18 cellular contexts compared by ENCODE assay signal in the genomic region with DNA sequence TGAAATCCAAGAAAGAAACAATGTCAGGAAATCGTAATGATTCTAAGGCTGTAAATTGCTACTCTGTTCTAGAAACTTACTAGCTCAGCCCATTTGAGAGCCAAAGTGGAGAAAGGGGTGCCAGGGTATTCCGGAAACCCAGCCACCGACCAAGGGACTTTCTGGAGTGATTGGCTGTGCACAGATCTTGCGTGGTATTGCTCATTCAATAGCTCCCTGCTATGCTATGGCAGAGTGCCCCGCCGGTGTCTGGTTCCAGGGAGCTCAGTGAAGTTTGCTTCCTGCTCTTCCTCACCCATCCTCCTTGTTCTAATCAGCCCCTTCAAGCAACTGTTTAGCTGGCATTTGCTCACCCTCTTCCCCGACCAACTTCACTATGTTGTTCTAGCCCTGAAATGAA.
DNase-seq lines count a peak whose midpoint lies in the region; ATAC-seq, FAIRE-seq and TF ChIP-seq lines count a peak whose summit lies in the region.
"Had no signal": no experiment of that assay in that cellular context is flagged by ENCODE, and none has a peak within 500 bp of the region (broad histone marks: within the 10 kb centered on the region; RNA-seq: fewer than 3 reads in every experiment).

No MANE protein-coding gene starts in this region.

- no peak for TF ChIP-seq CTCF in nephron (IDR thresholded peaks at IDR 0.05; ENCODE audit: unreplicated experiment in 3 of 3)
- no peak for TF ChIP-seq CTCF in osteocyte (IDR thresholded peaks at IDR 0.05)
- TF ChIP-seq CTCF in left lung (IDR thresholded peaks at IDR 0.05) = no peak

- peaks cover 42% of the 10 kb centered on the region for H3K4me1 Mint-ChIP-seq in nephron
- no peaks in the 10 kb centered on the region for H3K4me1 Mint-ChIP-seq in osteocyte (ENCODE audit: unreplicated experiment)

- H3K9me3 ChIP-seq in subcutaneous abdominal adipose tissue (ENCODE audit: control insufficient read depth in 5 of 5, low read length in 5 of 5) (no peaks in the 10 kb centered on the region), left lung (no peaks in the 10 kb centered on the region)
- H3K9me3 ChIP-seq: BE2C had no signal

- no peaks in the 10 kb centered on the region for H3K27me3 Mint-ChIP-seq in nephron (ENCODE audit: low read depth)
- no peaks in the 10 kb centered on the region for H3K27me3 Mint-ChIP-seq in osteocyte (ENCODE audit: unreplicated experiment)

- no peak overlapping the region for H3K4me3 Mint-ChIP-seq in nephron
- no peak overlapping the region for H3K4me3 Mint-ChIP-seq in osteocyte (ENCODE audit: unreplicated experiment)
- H3K4me3 Mint-ChIP-seq: CD8-positive, alpha-beta T cell had no signal

- H3K36me3 Mint-ChIP-seq in nephron (ENCODE audit: low read depth) (peaks cover 9% of the 10 kb centered on the region), osteocyte (ENCODE audit: unreplicated experiment) (no peaks in the 10 kb centered on the region)
- H3K36me3 Mint-ChIP-seq: CD8-positive, alpha-beta T cell had no signal

- no peaks in the 10 kb centered on the region for H3K27me3 ChIP-seq in subcutaneous abdominal adipose tissue (ENCODE audit: control insufficient read depth in 5 of 5, insufficient read depth in 4 of 5, low read length in 5 of 5)
- no peaks in the 10 kb centered on the region for H3K27me3 ChIP-seq in left lung
- H3K27me3 ChIP-seq: BE2C had no signal

- DNase-seq in amygdala (lab: John Stamatoyannopoulos, UW) (peak in 45 of 56 donors; percentile 7 to 74 (median 37)), frontal cortex (ENCODE audit: low spot score in 2 of 2) (peak; percentile 6 to 23), osteocyte (ENCODE audit: extremely low spot score, unreplicated experiment) (no peak), left lung (no peak), HCEC 1CT (no peak)
- DNase-seq: BE2C; CD8-positive, alpha-beta T cell; DND-41; GOT3; Karpas-422; NCI-H1930; NCI-H2171 treated with DMSO at 0.1 percent for 48 hours; NCI-H510A; NCI-H82 had no signal

- FAIRE-seq in frontal cortex (lab: Jason Lieb, UNC) = no peak

- peak overlapping the region in 2 of 3 experiments; percentile 1 to 13 for H3K27ac Mint-ChIP-seq in nephron
- H3K27ac Mint-ChIP-seq in osteocyte (ENCODE audit: unreplicated experiment) = no peak overlapping the region
- H3K27ac Mint-ChIP-seq: CD8-positive, alpha-beta T cell had no signal

- H3K4me1 ChIP-seq in subcutaneous abdominal adipose tissue (ENCODE audit: control insufficient read depth in 5 of 5, insufficient read depth in 5 of 5, low read length in 5 of 5) (peaks cover 2 to 18% (median 16%) of the 10 kb centered on the region in 5 donors), left lung (no peaks in the 10 kb centered on the region)
- H3K4me1 ChIP-seq: BE2C had no signal

- H3K36me3 ChIP-seq in subcutaneous abdominal adipose tissue (ENCODE audit: control insufficient read depth in 5 of 5, insufficient read depth in 5 of 5, low read length in 5 of 5) = no peaks in the 10 kb centered on the region
- no peaks in the 10 kb centered on the region for H3K36me3 ChIP-seq in left lung
- H3K36me3 ChIP-seq: BE2C had no signal

- no peak overlapping the region for H3K9ac ChIP-seq in subcutaneous abdominal adipose tissue (ENCODE audit: low read length in 5 of 5)

- H3K27ac ChIP-seq in subcutaneous abdominal adipose tissue (ENCODE audit: low read depth, low read length) (peak overlapping the region; percentile 74), left lung (no peak overlapping the region)

- intact Hi-C loops in left lung (cut with DNase I) = no loop called here

- H3K9me3 Mint-ChIP-seq in nephron = no peaks in the 10 kb centered on the region
- H3K9me3 Mint-ChIP-seq in osteocyte (ENCODE audit: unreplicated experiment) = peaks cover 38% of the 10 kb centered on the region
- H3K9me3 Mint-ChIP-seq: CD8-positive, alpha-beta T cell had no signal

- no peak for ATAC-seq in left lung
- ATAC-seq: CD8-positive, alpha-beta T cell; Panc1; Right ventricle myocardium inferior had no signal

- no peak overlapping the region for H3K4me3 ChIP-seq in subcutaneous abdominal adipose tissue (ENCODE audit: low read depth in 1 of 5, low read length in 5 of 5)
- no peak overlapping the region for H3K4me3 ChIP-seq in left lung

Comparison
In these comparisons a context has a peak if more than half of its experiments do, and no peak if none do; other contexts are left out.
1. DNase-seq: peak in amygdala (45 of 56) and frontal cortex (2 of 2); none in osteocyte (single experiment), left lung (0 of 2) and HCEC 1CT (single experiment).